ENCODE assay signal across 8 cellular contexts in genomic region chr9:136849038-136849959, GRCh38. TPM values are rescaled to one million over a fixed set of nuclear protein-coding genes. Genes with fewer than 3 reads are reported as not detected.
DNase-seq lines count a peak whose midpoint lies in the region; ATAC-seq and TF ChIP-seq lines count a peak whose summit lies in the region.

Gene PHPT1 (plus strand): TSS chr9:136849409. CDS start chr9:136849431, 22 bp downstream.

- H3K4me2 ChIP-seq in SK-N-SH, result peak within 1 kb of the TSS; percentile 100

- H2AFZ ChIP-seq in SK-N-SH (ENCODE audit: low read depth), result peak within 1 kb of the TSS; percentile 78

- WGBS in SK-N-SH (ENCODE audit: low lambda C conversion rate), result 1% methylated on average over 14 of the region's 77 CpGs
- WGBS in gastroesophageal sphincter (ENCODE audit: low coverage in 1 of 2), 2 donors, result 0% methylated on average over 12 to 14 of the region's 77 CpGs

- peak; percentile 88 to 93 for TF ChIP-seq POLR2A in gastroesophageal sphincter (IDR thresholded peaks at IDR 0.05)

- POLR2A ChIA-PET in SK-N-SH (lab: Yijun Ruan, JAX), result interaction anchor here (0.7 to 1.2 kb wide), 2 partner anchors 17 to 239 kb away, joined by 3 to 5 read pairs (median 3); partner anchors contain the start of gene EDF1

- H3K27me3 ChIP-seq in SK-N-SH (ENCODE audit: insufficient read depth) (no peaks in the 10 kb centered on the region), gastroesophageal sphincter (peaks cover 41% of the 10 kb centered on the region), neutrophil (peaks cover 50% of the 10 kb centered on the region)

- H3K27ac ChIP-seq in SK-N-SH (ENCODE audit: low read depth in 2 of 2, low read length in 1 of 2) (peak within 1 kb of the TSS; percentile 84 to 98), gastroesophageal sphincter (peak within 1 kb of the TSS; percentile 45 to 96 (median 92)), neutrophil (peak within 1 kb of the TSS; percentile 69), substantia nigra (ENCODE audit: low read depth, low read length, poor library complexity, severe bottlenecking) (peak within 1 kb of the TSS; percentile 91)

- ATAC-seq in HG02571 (IDR thresholded peaks at IDR 0.05; ENCODE audit: unreplicated experiment) (peak; percentile 73), gastroesophageal sphincter (peak; percentile 94)

- H3K4me1 ChIP-seq in SK-N-SH (ENCODE audit: control insufficient read depth in 1 of 2, insufficient read depth in 2 of 2, low read depth in 1 of 2, low read length in 1 of 2) (peaks cover 4 to 13% of the 10 kb centered on the region in 2 experiments; a peak in 2 of 4 replicates), gastroesophageal sphincter (peaks cover 0 to 65% (median 24%) of the 10 kb centered on the region in 3 donors), neutrophil (ENCODE audit: control insufficient read depth in 1 of 2, insufficient read depth in 1 of 2, low read depth in 1 of 2, low read length in 1 of 2) (peaks cover 32 to 42% of the 10 kb centered on the region in 2 experiments)

- CTCF ChIA-PET in SK-N-SH (lab: Yijun Ruan, JAX), result interaction anchor here (1.8 to 2.5 kb wide), 2 partner anchors 57 to 180 kb away, joined by 8 to 11 read pairs; no protein-coding TSS in a partner anchor

- TF ChIP-seq CTCF in SK-N-SH (IDR thresholded peaks at IDR 0.05), result no peak
- TF ChIP-seq CTCF in gastroesophageal sphincter (IDR thresholded peaks at IDR 0.05), result peak in 1 of 4 experiments; percentile 6
- peak; percentile 50 for TF ChIP-seq CTCF in neutrophil (IDR thresholded peaks at IDR 0.05)

- H3K36me3 ChIP-seq in SK-N-SH (replicated peaks in 1 of 2; ENCODE audit: control insufficient read depth in 1 of 2, insufficient read depth in 2 of 2, low read length in 1 of 2) (peaks cover 0 to 13% of the 10 kb centered on the region in 2 experiments), gastroesophageal sphincter (peaks cover 0 to 16% of the 10 kb centered on the region in 2 donors), neutrophil (no peaks in the 10 kb centered on the region)

- H3K4me3 ChIP-seq in SK-N-SH (ENCODE audit: low read depth in 2 of 2, low read length in 1 of 2), result peak within 1 kb of the TSS; percentile 89 to 97
- H3K4me3 ChIP-seq in gastroesophageal sphincter, result peak within 1 kb of the TSS; percentile 35 to 77
- H3K4me3 ChIP-seq in neutrophil (ENCODE audit: low read depth in 1 of 2, low read length in 1 of 2), result peak within 1 kb of the TSS; percentile 85 to 100

- no peaks in the 10 kb centered on the region for H3F3A ChIP-seq in SK-N-SH (replicated peaks; ENCODE audit: insufficient read depth)

- TF ChIP-seq EP300 in SK-N-SH (IDR thresholded peaks at IDR 0.05; ENCODE audit: borderline replicate concordance in 1 of 2, low read depth in 1 of 2, low read length in 1 of 2), result no peak
- no peak for TF ChIP-seq EP300 in gastroesophageal sphincter (IDR thresholded peaks at IDR 0.05)

- TF ChIP-seq RAD21 in SK-N-SH (IDR thresholded peaks at IDR 0.05; ENCODE audit: low read length), result no peak

- H3K9me2 ChIP-seq in SK-N-SH, result no peaks in the 10 kb centered on the region

- peak within 1 kb of the TSS; percentile 84 for H3K9ac ChIP-seq in SK-N-SH

- H3K9me3 ChIP-seq in SK-N-SH, result no peaks in the 10 kb centered on the region
- H3K9me3 ChIP-seq in gastroesophageal sphincter, result no peaks in the 10 kb centered on the region
- H3K9me3 ChIP-seq in neutrophil, result no peaks in the 10 kb centered on the region

- DNase-seq in GM04504 (ENCODE audit: low read depth) (peak; percentile 97), NCI-H1048 (lab: John Stamatoyannopoulos, UW) (peak; percentile 98), SK-N-SH (peak; percentile 99), substantia nigra (lab: John Stamatoyannopoulos, UW) (peak; percentile 86 to 100 (median 97))
- DNase-seq in activated naive CD4-positive, alpha-beta T cell treated with anti-CD3 and anti-CD28 coated beads, Interleukin-2, amount 50 U/mL, for 16 hours, result peak; percentile 97

- peaks cover 23% of the 10 kb centered on the region; the same call in 1 of the 2 replicates for H3K79me2 ChIP-seq in SK-N-SH (ENCODE audit: insufficient read depth)

- no peaks in the 10 kb centered on the region; the same call in 1 of the 2 replicates for H4K20me1 ChIP-seq in SK-N-SH (ENCODE audit: insufficient read depth)

TF ChIP-seq in SK-N-SH, 30 proteins besides CTCF, POLR2A, EP300 and RAD21 (continues in another document):
- TF ChIP-seq TCF12 (IDR thresholded peaks at IDR 0.05) (no peak), EZH2phosphoT487 (IDR thresholded peaks at IDR 0.05; ENCODE audit: borderline replicate concordance, low read depth) (no peak), POLR2AphosphoS5 (IDR thresholded peaks at IDR 0.05; ENCODE audit: low read depth, low read length) (peak; percentile 90), JUND (IDR thresholded peaks at IDR 0.05) (no peak; the same call in 1 of the 2 replicates), RXRA (IDR thresholded peaks at IDR 0.05; ENCODE audit: borderline replicate concordance, low read depth) (no peak), ZBTB33 (IDR thresholded peaks at IDR 0.05; ENCODE audit: borderline replicate concordance, low read depth) (no peak), IRF3 (IDR thresholded peaks at IDR 0.05; ENCODE audit: low read depth, low read length) (peak; percentile 88), MXI1 (IDR thresholded peaks at IDR 0.05; ENCODE audit: low read depth, low read length) (peak; percentile 64; the same call in 1 of the 2 replicates), GATA2 (CRISPR knock-in tag; IDR thresholded peaks at IDR 0.05) (no peak), MEF2A (IDR thresholded peaks at IDR 0.05; ENCODE audit: borderline replicate concordance, low read depth) (no peak), TAF1 (IDR thresholded peaks at IDR 0.05; ENCODE audit: borderline replicate concordance, low read depth, low read length) (peak; percentile 41; the same call in 1 of the 2 replicates), USF2 (IDR thresholded peaks at IDR 0.05; ENCODE audit: borderline replicate concordance, low read depth, low read length) (peak; percentile 31; the same call in 1 of the 2 replicates), GABPA (IDR thresholded peaks at IDR 0.05; ENCODE audit: low read depth) (no peak), SIN3A (IDR thresholded peaks at IDR 0.05; ENCODE audit: borderline replicate concordance, low read depth, low read length) (peak; percentile 62; the same call in 1 of the 2 replicates), MAX (IDR thresholded peaks at IDR 0.05; ENCODE audit: low read depth) (peak; percentile 87; the same call in 1 of the 2 replicates), CHD2 (IDR thresholded peaks at IDR 0.05; ENCODE audit: low read length, partially characterized antibody) (peak; percentile 94), YY1 (IDR thresholded peaks at IDR 0.05; ENCODE audit: low read depth) (peak; percentile 88), SMC3 (IDR thresholded peaks at IDR 0.05; ENCODE audit: low read depth, low read length) (no peak), TEAD4 (IDR thresholded peaks at IDR 0.05; ENCODE audit: borderline replicate concordance, insufficient read depth) (no peak), NFIC (IDR thresholded peaks at IDR 0.05; ENCODE audit: borderline replicate concordance) (no peak), USF1 (IDR thresholded peaks at IDR 0.05; ENCODE audit: borderline replicate concordance, low read depth) (peak; percentile 76; the same call in 1 of the 2 replicates)

RNA-seq across cellular contexts. Expression of gene PHPT1, which starts in this region (rescaled TPM):
- 338 and 517 TPM in 2 replicates for polyA plus RNA-seq in SK-N-SH (2012; rRNA removed)
- polyA plus RNA-seq in SK-N-SH (2012; cell fraction: cytosol; rRNA removed), result 293 and 298 TPM in 2 replicates
- 329 and 407 TPM in 2 replicates for polyA plus RNA-seq in SK-N-SH (2012; cell fraction: nucleus; rRNA removed)
- total RNA-seq in gastroesophageal sphincter, result 10 to 100 TPM; 33.7 to 63.5 (median 43.7) TPM

Comparison
In these comparisons a context has a peak if more than half of its experiments do, and no peak if none do; other contexts are left out.
1. Peak in every context shown above with its lines: DNase-seq, ATAC-seq, H3K4me3 ChIP-seq and H3K27ac ChIP-seq.